9 cellular contexts compared by ENCODE assay signal in genomic region chr3:197023241-197023997, GRCh38.
A peak's percentile ranks its signal among the peaks of the same experiment; 100 is the strongest.
DNase-seq lines count a peak whose midpoint lies in the region; ATAC-seq and TF ChIP-seq lines count a peak whose summit lies in the region.
"Had no signal": no experiment of that assay in that cellular context is flagged by ENCODE, and none has a peak within 500 bp of the region (broad histone marks: within the 10 kb centered on the region; RNA-seq: fewer than 3 reads in every experiment).

No MANE protein-coding gene starts in this region.

- TF ChIP-seq CTCF in choroid plexus epithelial cell (conservative IDR thresholded peaks at IDR 0.05; ENCODE audit: low read depth, low read length) = no peak

- DNase-seq in NCI-H187 (lab: John Stamatoyannopoulos, UW) (peak; percentile 61 to 65), choroid plexus epithelial cell (ENCODE audit: low read depth) (no peak), EL (no peak), erythroblast (lab: John Stamatoyannopoulos, UW) (no peak), DMS114 treated with DMSO at 0.1 percent for 48 hours (lab: John Stamatoyannopoulos, UW; ENCODE audit: unreplicated experiment) (no peak)

- no peak for TF ChIP-seq POLR2A in erythroblast (IDR thresholded peaks at IDR 0.05; ENCODE audit: low read length)

- peak; percentile 58 for ATAC-seq in GM21381 (IDR thresholded peaks at IDR 0.05; ENCODE audit: unreplicated experiment)
- ATAC-seq in GM19023 (IDR thresholded peaks at IDR 0.05; ENCODE audit: unreplicated experiment) = no peak

- peak overlapping the region; percentile 13; the same call in 1 of the 2 replicates for H3K4me3 ChIP-seq in GM08714 (ENCODE audit: low read length)
- peak overlapping the region; percentile 8 for H3K4me3 ChIP-seq in choroid plexus epithelial cell (ENCODE audit: low read depth, low read length)
- H3K4me3 ChIP-seq: ovary had no signal

Comparison
In these comparisons a context has a peak if more than half of its experiments do, and no peak if none do; other contexts are left out.
1. DNase-seq: peak in NCI-H187 (2 of 2); none in choroid plexus epithelial cell (single experiment), EL (single experiment), erythroblast (0 of 2) and DMS114 treated with DMSO at 0.1 percent for 48 hours (single experiment).